18 cellular contexts compared by ENCODE assay signal in genomic region chr16:86225905-86226371, GRCh38.
"Had no signal": no experiment of that assay in that cellular context is flagged by ENCODE, and none has a peak within 500 bp of the region (broad histone marks: within the 10 kb centered on the region; RNA-seq: fewer than 3 reads in every experiment).

No MANE protein-coding gene starts in this region.

- DNase-seq: activated CD4-positive, alpha-beta T cell treated with anti-CD3 and anti-CD28 coated beads, Interleukin-2, amount 10 ng/mL, durations not matched to agents 7 days and 5 days; activated CD4-positive, CD25-positive, alpha-beta regulatory T cell treated with anti-CD3 and anti-CD28 coated beads, Interleukin-2, amount 50 U/mL, for 72 hours; activated CD8-positive, alpha-beta T cell treated with anti-CD3 and anti-CD28 coated beads, Interleukin-2, amount 10 ng/mL, durations not matched to agents 7 days and 5 days; activated effector memory CD4-positive, alpha-beta T cell treated with Interleukin-2 at 50 U/mL for 16 hours; activated naive CD4-positive, alpha-beta T cell treated with anti-CD3 and anti-CD28 coated beads for 36 hours; activated T-cell treated with anti-CD3 and anti-CD28 coated beads, Interleukin-2, amount 50 U/mL, for 1 hour; foreskin keratinocyte; immature natural killer cell; nephron progenitor cell; nucleus accumbens; T-helper 1 cell; WERI-Rb-1 had no signal

- H3K36me3 ChIP-seq: cardiac muscle cell, suprapubic skin, tibial nerve, WERI-Rb-1 had no signal

- H3K9me3 ChIP-seq: body of pancreas, suprapubic skin, tibial nerve had no signal

- H3K27ac ChIP-seq: body of pancreas, cardiac muscle cell, foreskin keratinocyte, hepatocyte, suprapubic skin, tibial nerve, WERI-Rb-1 had no signal

- H3K4me3 ChIP-seq: body of pancreas, cardiac muscle cell, hepatocyte, suprapubic skin, tibial nerve had no signal

- H3K27me3 ChIP-seq: body of pancreas, cardiac muscle cell, foreskin keratinocyte, hepatocyte had no signal

- H3K4me1 ChIP-seq: body of pancreas, foreskin keratinocyte, suprapubic skin had no signal

- FAIRE-seq: TTC549 had no signal

- ATAC-seq: activated CD8-positive, alpha-beta T cell treated with anti-CD3 and anti-CD28 coated beads, Interleukin-2, amount 10 ng/mL, durations not matched to agents 7 days and 5 days; body of pancreas; foreskin keratinocyte had no signal
